11 cellular contexts compared by ENCODE assay signal in genomic region chr10:132510174-132510611, GRCh38.
"Had no signal": no experiment of that assay in that cellular context is flagged by ENCODE, and none has a peak within 500 bp of the region (broad histone marks: within the 10 kb centered on the region; RNA-seq: fewer than 3 reads in every experiment).

No MANE protein-coding gene starts in this region.

- DNase-seq: activated gamma-delta T cell treated with Interleukin-2 at 50 U/mL for 16 hours; activated naive CD8-positive, alpha-beta T cell treated with anti-CD3 and anti-CD28 coated beads, Interleukin-2, amount 10 ng/mL, durations not matched to agents 7 days and 5 days; activated T-cell treated with anti-CD3 and anti-CD28 coated beads, Interleukin-2, amount 50 U/mL, for 24 hours; foreskin keratinocyte; stimulated activated CD4-positive, alpha-beta T cell treated with anti-CD3 and anti-CD28 coated beads, Interleukin-1b, Interleukin-23, amount 100 ng/mL, for 48 hours; stimulated activated naive CD4-positive, alpha-beta T cell; substantia nigra; T-helper 17 cell had no signal

- H3K27me3 ChIP-seq: breast epithelium had no signal

- H3K9me3 ChIP-seq: breast epithelium had no signal

- H3K4me1 ChIP-seq: foreskin keratinocyte had no signal

- ATAC-seq: right cardiac atrium, T-helper 17 cell had no signal

- H3K27ac ChIP-seq: breast epithelium, foreskin keratinocyte, parathyroid adenoma had no signal

- H3K36me3 ChIP-seq: breast epithelium had no signal

- H3K4me3 ChIP-seq: breast epithelium had no signal
